Comparison of ENCODE assay signal across 8 cellular contexts in genomic region chr13:102724923-102725322, GRCh38. TPM values are rescaled to one million over a fixed set of nuclear protein-coding genes. Genes with fewer than 3 reads are reported as not detected.
DNase-seq lines count a peak whose midpoint lies in the region; ATAC-seq and TF ChIP-seq lines count a peak whose summit lies in the region.

No MANE protein-coding gene starts in this region.

- peaks cover 4% of the 10 kb centered on the region for H3K27me3 Mint-ChIP-seq in CD4-positive, alpha-beta T cell
- H3K27me3 Mint-ChIP-seq in stimulated activated memory B cell treated with anti-CD40 and anti-IgM and Interleukin-4, amounts not matched to agents 10 μg/mL and 1 μg/mL and 100 μg/mL, for 72 hours: peaks cover 18% of the 10 kb centered on the region

- intact Hi-C loops in thyroid gland (cut with DNase I): loop anchor here (10.0 kb wide), 1 partner anchor 140 kb away; no protein-coding TSS in a partner anchor
- intact Hi-C loops in CD4-positive, alpha-beta T cell (cut with DNase I, micrococcal nuclease): loop anchor here (2.0 to 5.0 kb wide), 2 partner anchors 122 to 144 kb away; partner anchors contain the start of gene ERCC5 (in 1 of the 2)

- H3K27ac Mint-ChIP-seq in CD4-positive, alpha-beta T cell: no peak overlapping the region
- no peak overlapping the region for H3K27ac Mint-ChIP-seq in stimulated activated memory B cell treated with anti-CD40 and anti-IgM and Interleukin-4, amounts not matched to agents 10 μg/mL and 1 μg/mL and 100 μg/mL, for 72 hours

- H3K27ac ChIP-seq in thyroid gland: no peak overlapping the region
- H3K27ac ChIP-seq in CD4-positive, alpha-beta T cell (ENCODE audit: low read depth, low read length): no peak overlapping the region

- no peak overlapping the region for H3K4me3 Mint-ChIP-seq in CD4-positive, alpha-beta T cell
- no peak overlapping the region for H3K4me3 Mint-ChIP-seq in stimulated activated memory B cell treated with anti-CD40 and anti-IgM and Interleukin-4, amounts not matched to agents 10 μg/mL and 1 μg/mL and 100 μg/mL, for 72 hours

- 59 to 65% methylated on average over 6 of the region's 6 CpGs for WGBS in thyroid gland, 2 donors

- CTCF ChIA-PET in CD4-positive, alpha-beta T cell (lab: Charles Lee): interaction anchor here (0.5 kb wide), 1 partner anchor 144 kb away, joined by 3 read pairs; no protein-coding TSS in a partner anchor

- H3K36me3 Mint-ChIP-seq in CD4-positive, alpha-beta T cell (ENCODE audit: low read depth): no peaks in the 10 kb centered on the region
- no peaks in the 10 kb centered on the region for H3K36me3 Mint-ChIP-seq in stimulated activated memory B cell treated with anti-CD40 and anti-IgM and Interleukin-4, amounts not matched to agents 10 μg/mL and 1 μg/mL and 100 μg/mL, for 72 hours

- H3K9me3 Mint-ChIP-seq in CD4-positive, alpha-beta T cell: no peaks in the 10 kb centered on the region
- H3K9me3 Mint-ChIP-seq in stimulated activated memory B cell treated with anti-CD40 and anti-IgM and Interleukin-4, amounts not matched to agents 10 μg/mL and 1 μg/mL and 100 μg/mL, for 72 hours: peaks cover 4% of the 10 kb centered on the region

- H3K36me3 ChIP-seq in thyroid gland: no peaks in the 10 kb centered on the region

- H3K4me1 ChIP-seq in thyroid gland: peaks cover 2 to 4% of the 10 kb centered on the region in 2 donors

- ATAC-seq in HG03159 (IDR thresholded peaks at IDR 0.05; ENCODE audit: unreplicated experiment): peak; percentile 57
- no peak for ATAC-seq in CD4-positive, alpha-beta T cell (ENCODE audit: poor library complexity)
- ATAC-seq in stimulated activated memory B cell treated with anti-CD40 and anti-IgM and Interleukin-4, amounts not matched to agents 10 μg/mL and 1 μg/mL and 100 μg/mL, for 72 hours: no peak

- H3K27me3 ChIP-seq in thyroid gland: no peaks in the 10 kb centered on the region
- no peaks in the 10 kb centered on the region for H3K27me3 ChIP-seq in CD4-positive, alpha-beta T cell (ENCODE audit: control insufficient read depth, insufficient read depth, low read length)

- H3K4me1 Mint-ChIP-seq in CD4-positive, alpha-beta T cell (ENCODE audit: low read depth): no peaks in the 10 kb centered on the region
- no peaks in the 10 kb centered on the region for H3K4me1 Mint-ChIP-seq in stimulated activated memory B cell treated with anti-CD40 and anti-IgM and Interleukin-4, amounts not matched to agents 10 μg/mL and 1 μg/mL and 100 μg/mL, for 72 hours

- DNase-seq in EL (peak; percentile 52), RKO (ENCODE audit: low spot score) (peak; percentile 69), fibroblast of villous mesenchyme (ENCODE audit: low read depth) (peak; percentile 70), thyroid gland (peak in 1 of 2 donors; percentile 8), dedifferentiated amniotic fluid mesenchymal stem cell (ENCODE audit: extremely low spot score) (no peak)
- no peak for DNase-seq in CD4-positive, alpha-beta T cell

- TF ChIP-seq CTCF in fibroblast of villous mesenchyme (IDR thresholded peaks at IDR 0.05; ENCODE audit: insufficient read depth, low read depth, low read length) (peak; percentile 64), thyroid gland (IDR thresholded peaks at IDR 0.05) (peak in 4 of 6 experiments; percentile 47 to 65 (median 56))
- TF ChIP-seq CTCF in CD4-positive, alpha-beta T cell (IDR thresholded peaks at IDR 0.05): no peak

- POLR2A ChIA-PET in CD4-positive, alpha-beta T cell (lab: Charles Lee): interaction anchor here (1.6 kb wide), 2 partner anchors 39 to 133 kb away, joined by 3 to 6 read pairs; no protein-coding TSS in a partner anchor

- H3K4me3 ChIP-seq in fibroblast of villous mesenchyme (ENCODE audit: low read depth, low read length) (no peak overlapping the region), thyroid gland (replicated peaks in 1 of 3) (no peak overlapping the region)

- no peaks in the 10 kb centered on the region for H3K9me3 ChIP-seq in thyroid gland
- H3K9me3 ChIP-seq in CD4-positive, alpha-beta T cell (ENCODE audit: control insufficient read depth, low read length): no peaks in the 10 kb centered on the region

- TF ChIP-seq POLR2A in thyroid gland (IDR thresholded peaks at IDR 0.05): no peak

RNA-seq across cellular contexts. Expression of gene METTL21C, which starts 30.1 kb away (rescaled TPM):
- total RNA-seq in fibroblast of villous mesenchyme (not detected in 2 replicates), thyroid gland (not detected)
- total RNA-seq in CD4-positive, alpha-beta T cell: not detected

RNA-seq across cellular contexts. Expression of gene TEX30, which starts 48.7 kb away (rescaled TPM):
- total RNA-seq in fibroblast of villous mesenchyme (14.2 and 27.6 TPM in 2 replicates), thyroid gland (10 to 100 TPM in 2 of 4 donors, 1 to 10 TPM in 2; 5.8 to 17.7 (median 8.9) TPM)
- 1 to 10 TPM; 4.6 to 6.3 TPM for total RNA-seq in CD4-positive, alpha-beta T cell

Comparison
In these comparisons a context has a peak if more than half of its experiments do, and no peak if none do; other contexts are left out.
1. DNase-seq: peak in EL (single experiment), RKO (single experiment) and fibroblast of villous mesenchyme (single experiment); none in dedifferentiated amniotic fluid mesenchymal stem cell (single experiment) and CD4-positive, alpha-beta T cell (0 of 10).